ENCODE assay signal across 8 cellular contexts in genomic region chr10:48306870-48307531, GRCh38. TPM values are rescaled to one million over a fixed set of nuclear protein-coding genes. Genes with fewer than 3 reads are reported as not detected.
DNase-seq lines count a peak whose midpoint lies in the region; ATAC-seq and TF ChIP-seq lines count a peak whose summit lies in the region.

No MANE protein-coding gene starts in this region.

- no peaks in the 10 kb centered on the region for H3K9me2 ChIP-seq in OCI-LY7 (ENCODE audit: insufficient read depth, low read length)

- peaks cover 31% of the 10 kb centered on the region for H3K79me2 ChIP-seq in OCI-LY7 (ENCODE audit: insufficient read depth, low read depth, low read length)

- H3K4me1 ChIP-seq in OCI-LY7 (ENCODE audit: insufficient read depth, low read length, poor library complexity, severe bottlenecking), result peaks cover 21% of the 10 kb centered on the region

- intact Hi-C loops in OCI-LY7 (cut with micrococcal nuclease; ENCODE audit: unreplicated experiment), result no loop called here

- H3K4me3 ChIP-seq in AG10803 (ENCODE audit: low read length) (peak overlapping the region; percentile 80), OCI-LY7 (ENCODE audit: low read depth, low read length, poor library complexity, severe bottlenecking) (peak overlapping the region; percentile 81)

- no TSS peak for BruUV-seq in OCI-LY7 (replicated peaks; lab: Mats Ljungman, UMichigan)

- ATAC-seq in GM18867 (IDR thresholded peaks at IDR 0.05; ENCODE audit: unreplicated experiment) (peak; percentile 32), HG03097 (IDR thresholded peaks at IDR 0.05; ENCODE audit: low FRiP score, unreplicated experiment) (peak; percentile 33)

- H2AFZ ChIP-seq in OCI-LY7 (ENCODE audit: low read length), result peak overlapping the region; percentile 28

- H3K27me3 Mint-ChIP-seq in activated naive CD4-positive, alpha-beta T cell treated with anti-CD3 and anti-CD28 coated beads, Interleukin-2, amount 10 ng/mL, durations not matched to agents 7 days and 5 days, result peaks cover 16% of the 10 kb centered on the region
- H3K27me3 Mint-ChIP-seq in glutamatergic neuron (ENCODE audit: unreplicated experiment), result peaks cover 11% of the 10 kb centered on the region

- H3K36me3 Mint-ChIP-seq in activated naive CD4-positive, alpha-beta T cell treated with anti-CD3 and anti-CD28 coated beads, Interleukin-2, amount 10 ng/mL, durations not matched to agents 7 days and 5 days, result no peaks in the 10 kb centered on the region
- no peaks in the 10 kb centered on the region for H3K36me3 Mint-ChIP-seq in glutamatergic neuron (ENCODE audit: unreplicated experiment)

- no peaks in the 10 kb centered on the region for H3K36me3 ChIP-seq in OCI-LY7 (ENCODE audit: insufficient read depth, low read length)

- H3K27ac Mint-ChIP-seq in activated naive CD4-positive, alpha-beta T cell treated with anti-CD3 and anti-CD28 coated beads, Interleukin-2, amount 10 ng/mL, durations not matched to agents 7 days and 5 days, result peak overlapping the region; percentile 71
- peak overlapping the region; percentile 98 for H3K27ac Mint-ChIP-seq in glutamatergic neuron (ENCODE audit: unreplicated experiment)

- POLR2A ChIA-PET in OCI-LY7 (lab: Charles Lee), result interaction anchor here (1.5 kb wide), 1 partner anchor 9 kb away, joined by 6 read pairs; no protein-coding TSS in a partner anchor

- TF ChIP-seq CTCF in AG10803 (conservative IDR thresholded peaks at IDR 0.05; ENCODE audit: low read length), result no peak
- TF ChIP-seq CTCF in OCI-LY7 (conservative IDR thresholded peaks at IDR 0.05; ENCODE audit: low read length), result no peak
- no peak for TF ChIP-seq CTCF in glutamatergic neuron (IDR thresholded peaks at IDR 0.05; ENCODE audit: partially characterized antibody, unreplicated experiment)

- DNase-seq in AG10803 (ENCODE audit: low read depth), result peak; percentile 48
- no peak for DNase-seq in OCI-LY7 (ENCODE audit: low spot score)
- DNase-seq in activated naive CD4-positive, alpha-beta T cell treated with anti-CD3 and anti-CD28 coated beads, Interleukin-2, amount 10 ng/mL, durations not matched to agents 7 days and 5 days, result peak; percentile 80
- DNase-seq in glutamatergic neuron, result peak; percentile 81
- DNase-seq in pons (ENCODE audit: low spot score), result peak; percentile 20
- peak; percentile 55 for DNase-seq in ureter (ENCODE audit: low spot score)

- no peaks in the 10 kb centered on the region for H3K9me3 Mint-ChIP-seq in activated naive CD4-positive, alpha-beta T cell treated with anti-CD3 and anti-CD28 coated beads, Interleukin-2, amount 10 ng/mL, durations not matched to agents 7 days and 5 days
- peaks cover 13% of the 10 kb centered on the region for H3K9me3 Mint-ChIP-seq in glutamatergic neuron (ENCODE audit: unreplicated experiment)

- peaks cover 7% of the 10 kb centered on the region for H4K20me1 ChIP-seq in OCI-LY7 (ENCODE audit: insufficient read depth, low read length)

- H3K4me3 Mint-ChIP-seq in activated naive CD4-positive, alpha-beta T cell treated with anti-CD3 and anti-CD28 coated beads, Interleukin-2, amount 10 ng/mL, durations not matched to agents 7 days and 5 days, result peak overlapping the region; percentile 79
- H3K4me3 Mint-ChIP-seq in glutamatergic neuron (ENCODE audit: unreplicated experiment), result peak overlapping the region; percentile 95

- CTCF ChIA-PET in OCI-LY7 (lab: Charles Lee; ENCODE audit: unreplicated experiment), result no interaction called here
- CTCF ChIA-PET in activated naive CD4-positive, alpha-beta T cell treated with anti-CD3 and anti-CD28 coated beads, Interleukin-2, amount 10 ng/mL, durations not matched to agents 7 days and 5 days (lab: Charles Lee), result no interaction called here

- peaks cover 25% of the 10 kb centered on the region for H3K4me1 Mint-ChIP-seq in activated naive CD4-positive, alpha-beta T cell treated with anti-CD3 and anti-CD28 coated beads, Interleukin-2, amount 10 ng/mL, durations not matched to agents 7 days and 5 days
- peaks cover 6% of the 10 kb centered on the region for H3K4me1 Mint-ChIP-seq in glutamatergic neuron (ENCODE audit: low read depth, unreplicated experiment)

- peak overlapping the region; percentile 88 for H3K4me2 ChIP-seq in OCI-LY7 (ENCODE audit: low read length)

- peak overlapping the region; percentile 25 for H3K27ac ChIP-seq in OCI-LY7 (ENCODE audit: low read depth, low read length, poor library complexity, severe bottlenecking)

- H3K9me3 ChIP-seq in OCI-LY7 (ENCODE audit: low read length), result no peaks in the 10 kb centered on the region

RNA-seq across cellular contexts. Expression of gene MAPK8, which starts 0.5 kb away (rescaled TPM):
- 22.6 and 40.5 TPM in 2 replicates for total RNA-seq in OCI-LY7 (2014; rRNA removed; shearing (Covaris generic))
- total RNA-seq in OCI-LY7 (2022) (29.1 and 39.9 TPM in 2 replicates), glutamatergic neuron (ENCODE audit: unreplicated experiment) (317 TPM), ureter (49.3 TPM)

RNA-seq across cellular contexts. Expression of gene FRMPD2, which starts 32.5 kb away (rescaled TPM):
- not detected in 2 replicates for total RNA-seq in OCI-LY7 (2014; rRNA removed; shearing (Covaris generic))
- total RNA-seq in OCI-LY7 (2022), result not detected in 2 replicates
- total RNA-seq in glutamatergic neuron (ENCODE audit: unreplicated experiment), result 1.6 TPM
- 3.4 TPM for total RNA-seq in ureter
